ENCODE assay signal across 18 cellular contexts in the genomic region with DNA sequence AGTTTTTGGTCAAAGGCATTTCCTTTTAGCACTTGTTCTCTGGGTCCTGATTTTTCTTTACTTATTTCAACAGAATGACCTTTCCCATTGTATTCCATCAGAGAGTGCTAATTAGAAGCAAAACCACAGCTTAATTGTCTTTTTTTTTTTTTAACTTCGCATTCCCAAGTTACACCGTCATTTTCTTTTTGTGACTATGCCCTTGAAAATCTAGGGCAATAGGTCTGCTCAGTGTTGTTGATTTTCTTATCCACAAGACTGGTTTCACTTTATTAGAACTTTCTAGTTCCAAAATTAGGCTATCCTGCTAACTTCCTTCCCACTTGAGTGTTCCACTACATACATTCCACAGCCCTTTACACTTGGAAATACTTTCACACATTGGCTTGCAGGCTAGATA. TPM values are rescaled to one million over a fixed set of nuclear protein-coding genes. Genes with fewer than 3 reads are reported as not detected.
A peak's percentile ranks its signal among the peaks of the same experiment; 100 is the strongest.
DNase-seq lines count a peak whose midpoint lies in the region; ATAC-seq and TF ChIP-seq lines count a peak whose summit lies in the region.
"Had no signal": no experiment of that assay in that cellular context is flagged by ENCODE, and none has a peak within 500 bp of the region (broad histone marks: within the 10 kb centered on the region; RNA-seq: fewer than 3 reads in every experiment).

No MANE protein-coding gene starts in this region.

- no peak overlapping the region for H3K9ac ChIP-seq in endodermal cell (ENCODE audit: extremely low read depth, low read length, poor library complexity, severe bottlenecking)

- no peak overlapping the region for H3K4me3 Mint-ChIP-seq in endodermal cell
- H3K4me3 Mint-ChIP-seq in osteocyte (ENCODE audit: unreplicated experiment): no peak overlapping the region
- H3K4me3 Mint-ChIP-seq: activated CD4-positive, alpha-beta memory T cell treated with anti-CD3 and anti-CD28 coated beads, Interleukin-2, amount 10 ng/mL, durations not matched to agents 7 days and 5 days; activated naive CD8-positive, alpha-beta T cell treated with anti-CD3 and anti-CD28 coated beads, Interleukin-2, amount 10 ng/mL, durations not matched to agents 7 days and 5 days; naive thymus-derived CD4-positive, alpha-beta T cell; stimulated activated memory B cell treated with anti-CD40 and anti-IgM and Interleukin-4, amounts not matched to agents 10 μg/mL and 1 μg/mL and 100 μg/mL, for 72 hours had no signal

- H3K27ac Mint-ChIP-seq in endodermal cell: peak overlapping the region; percentile 88
- peak overlapping the region; percentile 4 for H3K27ac Mint-ChIP-seq in osteocyte (ENCODE audit: unreplicated experiment)
- H3K27ac Mint-ChIP-seq: activated CD4-positive, alpha-beta memory T cell treated with anti-CD3 and anti-CD28 coated beads, Interleukin-2, amount 10 ng/mL, durations not matched to agents 7 days and 5 days; activated naive CD8-positive, alpha-beta T cell treated with anti-CD3 and anti-CD28 coated beads, Interleukin-2, amount 10 ng/mL, durations not matched to agents 7 days and 5 days had no signal

- ATAC-seq in Right ventricle myocardium superior (ENCODE audit: poor library complexity) (peak; percentile 28), Right ventricle myocardium inferior (no peak), aorta (ENCODE audit: low FRiP score) (no peak), HG02970 (IDR thresholded peaks at IDR 0.05; ENCODE audit: low FRiP score, unreplicated experiment) (no peak)
- ATAC-seq: left lobe of liver; naive thymus-derived CD4-positive, alpha-beta T cell; stimulated activated memory B cell treated with anti-CD40 and anti-IgM and Interleukin-4, amounts not matched to agents 10 μg/mL and 1 μg/mL and 100 μg/mL, for 72 hours had no signal

- H3K9me3 ChIP-seq in endodermal cell (ENCODE audit: control insufficient read depth, low read length) (no peaks in the 10 kb centered on the region), aorta (ENCODE audit: control insufficient read depth, low read length) (no peaks in the 10 kb centered on the region)

- no peak for DNase-seq in Right ventricle myocardium superior
- no peak for DNase-seq in Right ventricle myocardium inferior (ENCODE audit: missing footprints)
- no peak for DNase-seq in endodermal cell
- DNase-seq in osteocyte (ENCODE audit: extremely low spot score, unreplicated experiment): no peak
- no peak for DNase-seq in aorta
- no peak for DNase-seq in NCI-H345 treated with DMSO at 0.1 percent for 48 hours (lab: John Stamatoyannopoulos, UW; ENCODE audit: unreplicated experiment)
- no peak for DNase-seq in 8988T
- DNase-seq: activated CD4-positive, alpha-beta memory T cell treated with anti-CD3 and anti-CD28 coated beads, Interleukin-2, amount 10 ng/mL, durations not matched to agents 7 days and 5 days; activated naive CD8-positive, alpha-beta T cell treated with anti-CD3 and anti-CD28 coated beads, Interleukin-2, amount 10 ng/mL, durations not matched to agents 7 days and 5 days; foreskin melanocyte; naive thymus-derived CD4-positive, alpha-beta T cell; NK-92 treated with Interleukin-12 subunit alpha and Interleukin-12 subunit beta, amount 100 ng/mL, for 24 hours; posterior cingulate gyrus; stimulated activated CD4-positive, alpha-beta T cell treated with anti-CD3 and anti-CD28 coated beads, Interleukin-12 subunit alpha, Interleukin-12 subunit beta, amount 100 ng/mL, for 4 hours had no signal

- no peaks in the 10 kb centered on the region for H3K36me3 ChIP-seq in endodermal cell (ENCODE audit: control insufficient read depth, insufficient read depth, low read length)
- no peaks in the 10 kb centered on the region for H3K36me3 ChIP-seq in aorta (ENCODE audit: control insufficient read depth in 1 of 2, insufficient read depth in 2 of 2, low read length in 1 of 2)

- no peak overlapping the region for H3K27ac ChIP-seq in endodermal cell (ENCODE audit: low read depth, low read length)
- H3K27ac ChIP-seq in aorta (ENCODE audit: low read depth in 1 of 2, low read length in 2 of 2): peak overlapping the region; percentile 68 to 93
- H3K27ac ChIP-seq: RWPE1 had no signal

- no peak overlapping the region for H3K4me3 ChIP-seq in endodermal cell (ENCODE audit: low read length)
- peak overlapping the region in 1 of 2 donors; percentile 31 for H3K4me3 ChIP-seq in aorta (ENCODE audit: low read length in 2 of 2)

- peaks cover 27% of the 10 kb centered on the region for H3K4me1 Mint-ChIP-seq in endodermal cell
- H3K4me1 Mint-ChIP-seq in osteocyte (ENCODE audit: unreplicated experiment): peaks cover 7% of the 10 kb centered on the region

- no peaks in the 10 kb centered on the region for H3K27me3 ChIP-seq in endodermal cell (ENCODE audit: control insufficient read depth, insufficient read depth, low read length, poor library complexity, severe bottlenecking)
- H3K27me3 ChIP-seq in aorta (ENCODE audit: control insufficient read depth in 1 of 2, insufficient read depth in 2 of 2, low read length in 1 of 2): no peaks in the 10 kb centered on the region

- H3K4me1 ChIP-seq in endodermal cell (ENCODE audit: control insufficient read depth, insufficient read depth, low read length) (peaks cover 4% of the 10 kb centered on the region), aorta (ENCODE audit: control insufficient read depth in 1 of 2, insufficient read depth in 2 of 2, low read length in 2 of 2) (no peaks in the 10 kb centered on the region)

- H3K36me3 Mint-ChIP-seq in endodermal cell (ENCODE audit: low read depth) (peaks cover 2% of the 10 kb centered on the region), osteocyte (ENCODE audit: unreplicated experiment) (peaks cover 1% of the 10 kb centered on the region)
- H3K36me3 Mint-ChIP-seq: stimulated activated memory B cell treated with anti-CD40 and anti-IgM and Interleukin-4, amounts not matched to agents 10 μg/mL and 1 μg/mL and 100 μg/mL, for 72 hours had no signal

- H3K27me3 Mint-ChIP-seq in endodermal cell (ENCODE audit: insufficient read depth) (no peaks in the 10 kb centered on the region), osteocyte (ENCODE audit: unreplicated experiment) (no peaks in the 10 kb centered on the region)
- H3K27me3 Mint-ChIP-seq: activated CD4-positive, alpha-beta memory T cell treated with anti-CD3 and anti-CD28 coated beads, Interleukin-2, amount 10 ng/mL, durations not matched to agents 7 days and 5 days; activated naive CD8-positive, alpha-beta T cell treated with anti-CD3 and anti-CD28 coated beads, Interleukin-2, amount 10 ng/mL, durations not matched to agents 7 days and 5 days; naive thymus-derived CD4-positive, alpha-beta T cell; stimulated activated memory B cell treated with anti-CD40 and anti-IgM and Interleukin-4, amounts not matched to agents 10 μg/mL and 1 μg/mL and 100 μg/mL, for 72 hours had no signal

- intact Hi-C loops in Right ventricle myocardium superior (cut with DNase I): no loop called here
- intact Hi-C loops in Right ventricle myocardium inferior (cut with DNase I): no loop called here
- intact Hi-C loops in aorta (cut with DNase I): no loop called here

- TF ChIP-seq CTCF in endodermal cell (conservative IDR thresholded peaks at IDR 0.05) (no peak), osteocyte (IDR thresholded peaks at IDR 0.05) (no peak)

- no peaks in the 10 kb centered on the region for H3K9me3 Mint-ChIP-seq in endodermal cell
- H3K9me3 Mint-ChIP-seq in osteocyte (ENCODE audit: unreplicated experiment): no peaks in the 10 kb centered on the region
- H3K9me3 Mint-ChIP-seq: activated CD4-positive, alpha-beta memory T cell treated with anti-CD3 and anti-CD28 coated beads, Interleukin-2, amount 10 ng/mL, durations not matched to agents 7 days and 5 days; activated naive CD8-positive, alpha-beta T cell treated with anti-CD3 and anti-CD28 coated beads, Interleukin-2, amount 10 ng/mL, durations not matched to agents 7 days and 5 days; naive thymus-derived CD4-positive, alpha-beta T cell; stimulated activated memory B cell treated with anti-CD40 and anti-IgM and Interleukin-4, amounts not matched to agents 10 μg/mL and 1 μg/mL and 100 μg/mL, for 72 hours had no signal

- 77 to 83% methylated on average over 2 of the region's 2 CpGs for WGBS in endodermal cell (ENCODE audit: insufficient coverage in 1 of 2, insufficient read length in 1 of 2), 2 experiments
- 10 to 13% methylated on average over 2 of the region's 2 CpGs for WGBS in aorta, 2 donors

RNA-seq across cellular contexts. Expression of gene ADAM17, which starts 18.7 kb away (rescaled TPM):
- 12.4 TPM for total RNA-seq in Right ventricle myocardium superior
- 13.5 TPM for total RNA-seq in Right ventricle myocardium inferior
- 10 to 100 TPM; 49.1 to 50.4 TPM for total RNA-seq in endodermal cell
- polyA plus RNA-seq in endodermal cell (2013, experiment 1 of 2): 44.3 TPM
- polyA plus RNA-seq in endodermal cell (2013, experiment 2 of 2): 38.5 TPM
- 36.4 and 42.2 TPM in 2 replicates for total RNA-seq in osteocyte
- total RNA-seq in aorta: 10 to 100 TPM; 42.7 to 47.0 TPM
- 10 to 100 TPM in 1 of 2 donors, 1 to 10 TPM in 1; 5.4 to 10.9 TPM for polyA plus RNA-seq in aorta

RNA-seq across cellular contexts. Expression of gene YWHAQ, which starts 56.5 kb away (rescaled TPM):
- 102 TPM for total RNA-seq in Right ventricle myocardium superior
- total RNA-seq in Right ventricle myocardium inferior: 116 TPM
- 100 to 1,000 TPM; 357 to 374 TPM for total RNA-seq in endodermal cell
- polyA plus RNA-seq in endodermal cell (2013, experiment 1 of 2): 600 TPM
- polyA plus RNA-seq in endodermal cell (2013, experiment 2 of 2): 600 TPM
- total RNA-seq in osteocyte: 296 and 307 TPM in 2 replicates
- total RNA-seq in aorta: 100 to 1,000 TPM; 182 to 226 TPM
- 100 to 1,000 TPM; 175 to 241 TPM for polyA plus RNA-seq in aorta
